Comparison of ENCODE assay signal across 23 cellular contexts in genomic region chr14:95341115-95341514, GRCh38.
"Had no signal": no experiment of that assay in that cellular context is flagged by ENCODE, and none has a peak within 500 bp of the region (broad histone marks: within the 10 kb centered on the region; RNA-seq: fewer than 3 reads in every experiment).

No MANE protein-coding gene starts in this region.

- H3K36me3 ChIP-seq: adrenal gland, gastrocnemius medialis, heart left ventricle, lower lobe of right lung, suprapubic skin had no signal

- H3K27me3 ChIP-seq: adrenal gland had no signal

- H3K4me3 ChIP-seq: adrenal gland, gastrocnemius medialis, heart left ventricle, lower lobe of right lung, skin epidermis, suprapubic skin had no signal

- H3K9ac ChIP-seq: parathyroid adenoma had no signal

- H3K4me1 ChIP-seq: adrenal gland, gastrocnemius medialis, lower lobe of right lung, parathyroid adenoma had no signal

- H3K79me2 ChIP-seq: parathyroid adenoma had no signal

- H2AFZ ChIP-seq: parathyroid adenoma had no signal

- ATAC-seq: activated CD8-positive, alpha-beta T cell treated with anti-CD3 and anti-CD28 coated beads for 36 hours; activated T-cell treated with anti-CD3 and anti-CD28 coated beads, Interleukin-2, amount 50 U/mL, for 4 hours; T-helper 17 cell had no signal

- H3K27ac ChIP-seq: adrenal gland, gastrocnemius medialis, heart left ventricle, lower lobe of right lung, parathyroid adenoma, skin epidermis, suprapubic skin had no signal

- H3K9me3 ChIP-seq: adrenal gland, gastrocnemius medialis, heart left ventricle, lower lobe of right lung, suprapubic skin had no signal

- DNase-seq: activated B cell treated with CpG ODN at 0.5 μM for 24 hours; activated CD4-positive, alpha-beta T cell treated with anti-CD3 and anti-CD28 coated beads for 48 hours; activated CD8-positive, alpha-beta T cell treated with anti-CD3 and anti-CD28 coated beads for 36 hours; activated effector memory CD4-positive, alpha-beta T cell treated with Interleukin-2 at 50 U/mL for 16 hours; activated naive CD4-positive, alpha-beta T cell treated with anti-CD3 and anti-CD28 coated beads, Interleukin-2, amount 50 U/mL, for 16 hours; activated T-cell treated with anti-CD3 and anti-CD28 coated beads, Interleukin-2, amount 50 U/mL, for 4 hours; central memory CD4-positive, alpha-beta T cell; cortex of kidney; effector CD8-positive, alpha-beta T cell; gastrocnemius medialis; lower lobe of right lung; midbrain; naive B cell; retina; stimulated activated CD4-positive, alpha-beta T cell treated with anti-CD3 and anti-CD28 coated beads, Interleukin-4, amount 100 ng/mL, for 4 hours; stimulated activated CD8-positive, alpha-beta memory T cell treated with anti-CD3 and anti-CD28 coated beads, Interleukin-4, amount 100 ng/mL, for 48 hours; stimulated activated naive CD4-positive, alpha-beta T cell treated with Interleukin-2 at 50 U/mL for 16 hours; T-helper 17 cell had no signal
